In genomic region chr14:105247026-105247425, GRCh38 we compare ENCODE assay signal across 14 cellular contexts. TPM values are rescaled to one million over a fixed set of nuclear protein-coding genes. Genes with fewer than 3 reads are reported as not detected.
DNase-seq lines count a peak whose midpoint lies in the region; ATAC-seq, FAIRE-seq and TF ChIP-seq lines count a peak whose summit lies in the region.
"Had no signal": no experiment of that assay in that cellular context is flagged by ENCODE, and none has a peak within 500 bp of the region (broad histone marks: within the 10 kb centered on the region; RNA-seq: fewer than 3 reads in every experiment).

No MANE protein-coding gene starts in this region.

- H2BK12ac ChIP-seq in neuronal stem cell (ENCODE audit: low read length), result no peak overlapping the region

- no peak overlapping the region for H3K4me3 ChIP-seq in IMR-90 (ENCODE audit: insufficient read depth, low read depth, low read length)
- no peak overlapping the region for H3K4me3 ChIP-seq in astrocyte (ENCODE audit: insufficient read depth, low read depth, low read length)
- H3K4me3 ChIP-seq in neuronal stem cell (ENCODE audit: low read length in 2 of 2), result no peak overlapping the region

- H2BK120ac ChIP-seq in IMR-90 (ENCODE audit: low read depth, low read length) (no peak overlapping the region), neuronal stem cell (ENCODE audit: low read depth, low read length) (no peak overlapping the region)

- FAIRE-seq in astrocyte (lab: Jason Lieb, UNC), result no peak

- peaks cover 34% of the 10 kb centered on the region for H3K4me1 Mint-ChIP-seq in activated CD8-positive, alpha-beta memory T cell treated with anti-CD3 and anti-CD28 coated beads, Interleukin-2, amount 10 ng/mL, durations not matched to agents 7 days and 5 days
- H3K4me1 Mint-ChIP-seq in astrocyte (ENCODE audit: low read depth, unreplicated experiment), result no peaks in the 10 kb centered on the region

- no peak for TF ChIP-seq CTCF in IMR-90 (conservative IDR thresholded peaks at IDR 0.05; ENCODE audit: low read depth, low read length)
- no peak for TF ChIP-seq CTCF in astrocyte (IDR thresholded peaks at IDR 0.05; ENCODE audit: insufficient read depth, low read depth, low read length)

- no peaks in the 10 kb centered on the region for H3K27me3 ChIP-seq in IMR-90 (ENCODE audit: control insufficient read depth, insufficient read depth, low read length)
- no peaks in the 10 kb centered on the region for H3K27me3 ChIP-seq in astrocyte (ENCODE audit: insufficient read depth, low read length)
- no peaks in the 10 kb centered on the region for H3K27me3 ChIP-seq in neuronal stem cell (ENCODE audit: control insufficient read depth in 3 of 3, insufficient read depth in 3 of 3, low read depth in 1 of 3, low read length in 3 of 3)
- H3K27me3 ChIP-seq: left lung had no signal

- H3K79me2 ChIP-seq in astrocyte (ENCODE audit: insufficient read depth, low read length), result peaks cover 73% of the 10 kb centered on the region

- no peaks in the 10 kb centered on the region for H3K9me3 Mint-ChIP-seq in activated CD8-positive, alpha-beta memory T cell treated with anti-CD3 and anti-CD28 coated beads, Interleukin-2, amount 10 ng/mL, durations not matched to agents 7 days and 5 days (ENCODE audit: low read depth)
- H3K9me3 Mint-ChIP-seq in astrocyte (ENCODE audit: unreplicated experiment), result peaks cover 2% of the 10 kb centered on the region
- H3K9me3 Mint-ChIP-seq: activated T-helper 1 cell treated with anti-CD3 and anti-CD28 coated beads, Interleukin-12 subunit alpha, Interleukin-12 subunit beta, Interleukin-2, Interleukin-4 antibody, amounts not matched to agents 30 ng/mL and 10 ng/mL and 1 ng/mL, durations not matched to agents 14 hours and 24 hours and 36 hours had no signal

- H3K4me2 ChIP-seq in IMR-90 (ENCODE audit: low read depth, low read length), result no peak overlapping the region
- H3K4me2 ChIP-seq in astrocyte (ENCODE audit: low read length), result no peak overlapping the region
- no peak overlapping the region for H3K4me2 ChIP-seq in neuronal stem cell (ENCODE audit: insufficient read depth, low read length, poor library complexity, severe bottlenecking)

- H3K36me3 Mint-ChIP-seq in activated CD8-positive, alpha-beta memory T cell treated with anti-CD3 and anti-CD28 coated beads, Interleukin-2, amount 10 ng/mL, durations not matched to agents 7 days and 5 days, result peaks cover 20% of the 10 kb centered on the region
- H3K36me3 Mint-ChIP-seq in astrocyte (ENCODE audit: low read depth, unreplicated experiment), result peaks cover 10% of the 10 kb centered on the region

- peak overlapping the region; percentile 66 for H2AK9ac ChIP-seq in IMR-90 (replicated peaks; ENCODE audit: low read depth, low read length, poor library complexity)

- H2AFZ ChIP-seq in IMR-90 (replicated peaks; ENCODE audit: low read length, poor library complexity) (no peak overlapping the region), astrocyte (ENCODE audit: low read depth, low read length) (no peak overlapping the region), neuronal stem cell (ENCODE audit: low read length) (no peak overlapping the region)

- CTCF ChIA-PET in activated CD8-positive, alpha-beta memory T cell treated with anti-CD3 and anti-CD28 coated beads, Interleukin-2, amount 10 ng/mL, durations not matched to agents 7 days and 5 days (lab: Charles Lee), result interaction anchor here (1.2 kb wide), 1 partner anchor 13 kb away, joined by 3 read pairs; no protein-coding TSS in a partner anchor
- CTCF ChIA-PET in IMR-90 (lab: Yijun Ruan, JAX), result no interaction called here

- peak overlapping the region; percentile 73 for H3K4me3 Mint-ChIP-seq in activated CD8-positive, alpha-beta memory T cell treated with anti-CD3 and anti-CD28 coated beads, Interleukin-2, amount 10 ng/mL, durations not matched to agents 7 days and 5 days
- H3K4me3 Mint-ChIP-seq in astrocyte (ENCODE audit: unreplicated experiment), result peak overlapping the region; percentile 79

- WGBS in IMR-90 (ENCODE audit: extremely low coverage in 2 of 2, insufficient read length in 1 of 2), 2 experiments, result 93% methylated on average over 7 of the region's 16 CpGs; no CpG with 5 or more reads in 1 of the 2 experiments
- no CpG with 5 or more reads among the region's 16 CpGs for WGBS in neuronal stem cell (ENCODE audit: extremely low coverage in 2 of 2, insufficient read length in 2 of 2, insufficient replicate concordance in 1 of 2), 2 donors

- H3K14ac ChIP-seq in IMR-90 (replicated peaks; ENCODE audit: low read depth, low read length), result no peak overlapping the region
- H3K14ac ChIP-seq in neuronal stem cell (ENCODE audit: low read length), result no peak overlapping the region

- H3K79me1 ChIP-seq in IMR-90 (ENCODE audit: low read depth in 1 of 2, low read length in 2 of 2), result peaks cover 42 to 67% of the 10 kb centered on the region in 2 experiments
- H3K79me1 ChIP-seq in neuronal stem cell (ENCODE audit: low read depth, low read length), result peaks cover 8% of the 10 kb centered on the region

- H3K4ac ChIP-seq in IMR-90 (ENCODE audit: low read depth, low read length) (no peak overlapping the region), neuronal stem cell (ENCODE audit: low read length) (no peak overlapping the region)

- H3K27ac ChIP-seq in IMR-90 (ENCODE audit: insufficient read depth, low read length) (no peak overlapping the region), astrocyte (ENCODE audit: low read depth, low read length) (no peak overlapping the region), neuronal stem cell (replicated peaks; ENCODE audit: low read length) (no peak overlapping the region)

- no peak for ATAC-seq in activated CD8-positive, alpha-beta memory T cell treated with anti-CD3 and anti-CD28 coated beads, Interleukin-2, amount 10 ng/mL, durations not matched to agents 7 days and 5 days
- no peak for ATAC-seq in IMR-90 (ENCODE audit: low read depth)
- ATAC-seq in HG02885 (IDR thresholded peaks at IDR 0.05; ENCODE audit: poor library complexity, unreplicated experiment), result no peak

- H2BK5ac ChIP-seq in IMR-90 (ENCODE audit: low read depth, low read length, poor library complexity, severe bottlenecking), result no peak overlapping the region
- H2BK5ac ChIP-seq in neuronal stem cell (ENCODE audit: low read length), result no peak overlapping the region

- H3K9me3 ChIP-seq in IMR-90 (ENCODE audit: control insufficient read depth, insufficient read depth, low read length), result no peaks in the 10 kb centered on the region
- H3K9me3 ChIP-seq in astrocyte (ENCODE audit: insufficient read depth, low read depth, low read length), result no peaks in the 10 kb centered on the region
- H3K9me3 ChIP-seq in neuronal stem cell (replicated peaks in 1 of 2; ENCODE audit: control insufficient read depth in 2 of 2, insufficient read depth in 1 of 2, low read depth in 1 of 2, low read length in 2 of 2), result no peaks in the 10 kb centered on the region
- H3K9me3 ChIP-seq: left lung had no signal

- no peak for TF ChIP-seq RAD21 in IMR-90 (IDR thresholded peaks at IDR 0.05; ENCODE audit: low read length)

- no peak overlapping the region for H3K23ac ChIP-seq in IMR-90 (ENCODE audit: low read depth, low read length)
- H3K23ac ChIP-seq in neuronal stem cell (ENCODE audit: low read depth, low read length, poor library complexity), result no peak overlapping the region

- H4K20me1 ChIP-seq in IMR-90 (ENCODE audit: insufficient read depth, low read length) (peaks cover 10% of the 10 kb centered on the region), astrocyte (ENCODE audit: insufficient read depth, low read length) (peaks cover 53% of the 10 kb centered on the region)

- H2BK15ac ChIP-seq in IMR-90 (ENCODE audit: low read depth, low read length) (no peak overlapping the region), neuronal stem cell (ENCODE audit: low read length) (no peak overlapping the region)

- H3K56ac ChIP-seq in IMR-90 (ENCODE audit: extremely low read depth, insufficient read depth, low read length), result no peak overlapping the region

- H2AK5ac ChIP-seq in IMR-90 (ENCODE audit: low read depth, low read length) (no peak overlapping the region), neuronal stem cell (ENCODE audit: low read depth, low read length) (no peak overlapping the region)

- TF ChIP-seq POLR2A in IMR-90 (IDR thresholded peaks at IDR 0.05; ENCODE audit: low read depth, low read length), result no peak

- H4K5ac ChIP-seq in IMR-90 (ENCODE audit: low read depth, low read length), result no peak overlapping the region

- H3K9me1 ChIP-seq in IMR-90 (ENCODE audit: insufficient read depth, low read length), result peaks cover 15% of the 10 kb centered on the region; the same call in 1 of the 2 replicates

- H3K9ac ChIP-seq in IMR-90 (ENCODE audit: low read depth, low read length) (no peak overlapping the region), astrocyte (ENCODE audit: low read length) (no peak overlapping the region), neuronal stem cell (ENCODE audit: low read depth, low read length, poor library complexity) (peak overlapping the region; percentile 70)

- no peak for DNase-seq in activated CD8-positive, alpha-beta memory T cell treated with anti-CD3 and anti-CD28 coated beads, Interleukin-2, amount 10 ng/mL, durations not matched to agents 7 days and 5 days
- DNase-seq in activated CD8-positive, alpha-beta memory T cell treated with anti-CD3 and anti-CD28 coated beads, Interleukin-2, amount 50 U/mL, for 48 hours, result no peak
- DNase-seq in IMR-90, result no peak
- no peak for DNase-seq in astrocyte (ENCODE audit: low read depth)
- DNase-seq in neuronal stem cell (ENCODE audit: low spot score), result no peak
- no peak for DNase-seq in NCI-H187 treated with DMSO at 0.1 percent for 48 hours (lab: John Stamatoyannopoulos, UW)
- no peak for DNase-seq in inferior parietal cortex (ENCODE audit: extremely low spot score)
- DNase-seq: activated CD4-positive, CD25-positive, alpha-beta regulatory T cell treated with anti-CD3 and anti-CD28 coated beads, Interleukin-2, amount 50 U/mL, for 72 hours; DMS 273 treated with DMSO at 0.1 percent for 48 hours; NCI-H774; stimulated activated CD4-positive, alpha-beta T cell treated with anti-CD3 and anti-CD28 coated beads, Interleukin-1b, Interleukin-23, amount 100 ng/mL, for 48 hours had no signal

- no peak overlapping the region for H4K91ac ChIP-seq in IMR-90 (ENCODE audit: insufficient read depth, low read depth, low read length)
- no peak overlapping the region for H4K91ac ChIP-seq in neuronal stem cell (ENCODE audit: low read depth, low read length, poor library complexity)

- in situ Hi-C loops in IMR-90 (cut with MboI; ENCODE audit: low sequenced_read_pairs), result no loop called here

- H3K4me1 ChIP-seq in IMR-90 (ENCODE audit: control insufficient read depth, insufficient read depth, low read length) (peaks cover 7% of the 10 kb centered on the region; the same call in 1 of the 2 replicates), astrocyte (ENCODE audit: insufficient read depth, low read length) (peaks cover 17% of the 10 kb centered on the region), neuronal stem cell (ENCODE audit: control insufficient read depth in 2 of 2, insufficient read depth in 1 of 2, low read depth in 1 of 2, low read length in 2 of 2) (peaks cover 0 to 7% of the 10 kb centered on the region in 2 donors)

- H4K8ac ChIP-seq in IMR-90 (ENCODE audit: low read depth in 2 of 2, low read length in 2 of 2) (no peak overlapping the region), neuronal stem cell (ENCODE audit: low read depth, low read length) (no peak overlapping the region)

- no TSS peak for BruUV-seq in IMR-90 (replicated peaks; lab: Mats Ljungman, UMichigan)

- no peak overlapping the region for H2BK20ac ChIP-seq in IMR-90 (ENCODE audit: low read depth, low read length)

- intact Hi-C loops in IMR-90 (cut with micrococcal nuclease), result no loop called here

- no peak overlapping the region for H3K27ac Mint-ChIP-seq in activated CD8-positive, alpha-beta memory T cell treated with anti-CD3 and anti-CD28 coated beads, Interleukin-2, amount 10 ng/mL, durations not matched to agents 7 days and 5 days
- no peak overlapping the region for H3K27ac Mint-ChIP-seq in astrocyte (ENCODE audit: unreplicated experiment)

- H3K36me3 ChIP-seq in IMR-90 (ENCODE audit: control insufficient read depth, insufficient read depth, low read length) (peaks cover 31% of the 10 kb centered on the region), astrocyte (ENCODE audit: insufficient read depth, low read length) (peaks cover 2% of the 10 kb centered on the region), neuronal stem cell (replicated peaks in 1 of 2; ENCODE audit: control insufficient read depth in 2 of 2, insufficient read depth in 2 of 2, low read length in 2 of 2) (peaks cover 10 to 55% of the 10 kb centered on the region in 2 donors)

- H3K18ac ChIP-seq in IMR-90 (ENCODE audit: low read depth, low read length) (no peak overlapping the region), neuronal stem cell (ENCODE audit: low read length) (no peak overlapping the region)

- dilution Hi-C loops in IMR-90 (cut with HindIII; ENCODE audit: low sequenced_read_pairs, unreplicated experiment), result no loop called here

- no peaks in the 10 kb centered on the region for H3K27me3 Mint-ChIP-seq in activated CD8-positive, alpha-beta memory T cell treated with anti-CD3 and anti-CD28 coated beads, Interleukin-2, amount 10 ng/mL, durations not matched to agents 7 days and 5 days
- no peaks in the 10 kb centered on the region for H3K27me3 Mint-ChIP-seq in astrocyte (ENCODE audit: low read depth, unreplicated experiment)

- POLR2A ChIA-PET in IMR-90 (lab: Charles Lee; ENCODE audit: unreplicated experiment), result no interaction called here

RNA-seq across cellular contexts. Expression of gene BTBD6, which starts 1.3 kb away (rescaled TPM):
- total RNA-seq in activated CD8-positive, alpha-beta memory T cell treated with anti-CD3 and anti-CD28 coated beads, Interleukin-2, amount 10 ng/mL, durations not matched to agents 7 days and 5 days, result 10 to 100 TPM; 47.1 to 49.0 TPM
- total RNA-seq in IMR-90 (2012; rRNA removed), result 31.4 and 43.9 TPM in 2 replicates
- polyA plus RNA-seq in IMR-90 (2012; rRNA removed), result 33.9 and 37.4 TPM in 2 replicates
- 41.8 and 43.5 TPM in 2 replicates for polyA plus RNA-seq in IMR-90 (2012; cell fraction: cytosol; rRNA removed)
- polyA plus RNA-seq in IMR-90 (2012; cell fraction: nucleus; rRNA removed; ENCODE audit: low replicate concordance), result 99.5 and 153 TPM in 2 replicates
- 23.8 and 25.1 TPM in 2 replicates for total RNA-seq in astrocyte
- polyA plus RNA-seq in neuronal stem cell (2013, experiment 1 of 2), result 10.8 TPM
- polyA plus RNA-seq in neuronal stem cell (2013, experiment 2 of 2), result 10.4 TPM

RNA-seq across cellular contexts. Expression of gene BRF1, which starts 53.8 kb away (rescaled TPM):
- total RNA-seq in activated CD8-positive, alpha-beta memory T cell treated with anti-CD3 and anti-CD28 coated beads, Interleukin-2, amount 10 ng/mL, durations not matched to agents 7 days and 5 days, result 10 to 100 TPM; 32.2 to 51.8 TPM
- total RNA-seq in IMR-90 (2012; rRNA removed) (12.4 and 13.3 TPM in 2 replicates), astrocyte (20.5 and 21.5 TPM in 2 replicates)
- polyA plus RNA-seq in IMR-90 (2012; rRNA removed), result 16.4 and 16.7 TPM in 2 replicates
- polyA plus RNA-seq in IMR-90 (2012; cell fraction: cytosol; rRNA removed), result 13.5 and 19.0 TPM in 2 replicates
- polyA plus RNA-seq in IMR-90 (2012; cell fraction: nucleus; rRNA removed; ENCODE audit: low replicate concordance), result 44.2 and 86.6 TPM in 2 replicates
- 14.0 TPM for polyA plus RNA-seq in neuronal stem cell (2013, experiment 1 of 2)
- 14.3 TPM for polyA plus RNA-seq in neuronal stem cell (2013, experiment 2 of 2)
